Comparison of ENCODE assay signal across 27 cellular contexts in genomic region chr10:80118669-80119068, GRCh38.
"Had no signal": no experiment of that assay in that cellular context is flagged by ENCODE, and none has a peak within 500 bp of the region (broad histone marks: within the 10 kb centered on the region; RNA-seq: fewer than 3 reads in every experiment).

No MANE protein-coding gene starts in this region.

- DNase-seq: stimulated activated CD4-positive, alpha-beta T cell treated with anti-CD3 and anti-CD28 coated beads, Interleukin-2, amount 100 ng/mL, for 48 hours; stimulated activated CD4-positive, alpha-beta T cell treated with anti-CD3 and anti-CD28 coated beads, Interleukin-4, amount 100 ng/mL, for 1 hour; stimulated activated CD4-positive, alpha-beta T cell treated with anti-CD3 and anti-CD28 coated beads, Interleukin-4, amount 100 ng/mL, for 24 hours; stimulated activated CD4-positive, alpha-beta T cell treated with anti-CD3 and anti-CD28 coated beads, Interleukin-4, amount 100 ng/mL, for 4 hours; stimulated activated CD8-positive, alpha-beta memory T cell treated with anti-CD3 and anti-CD28 coated beads, Interleukin-4, amount 100 ng/mL, for 48 hours; stimulated activated naive B cell treated with anti-CD40 and anti-IgM and Interleukin-4, amounts not matched to agents 10 μg/mL and 1 μg/mL and 100 μg/mL, for 72 hours; stimulated activated naive CD4-positive, alpha-beta T cell; stimulated activated naive CD4-positive, alpha-beta T cell treated with Interleukin-2 at 50 U/mL for 16 hours; stimulated activated naive CD8-positive, alpha-beta T cell treated with anti-CD3 and anti-CD28 coated beads, Interleukin-15, amount 100 ng/mL, for 72 hours; stimulated activated naive CD8-positive, alpha-beta T cell treated with anti-CD3 and anti-CD28 coated beads, Interleukin-15, Interleukin-2, amounts not matched to agents 100 U/mL and 50 U/mL, for 24 hours; stomach; substantia nigra; testis; thyroid gland; tibial artery; transverse colon; trophoblast cell; upper lobe of left lung; upper lobe of right lung; uterus had no signal

- H3K9me3 ChIP-seq: stomach, suprapubic skin, testis, thoracic aorta, thyroid gland, tibial artery, tibial nerve, transverse colon, upper lobe of left lung, upper lobe of right lung, uterus, vagina had no signal

- ATAC-seq: stimulated activated effector memory CD8-positive, alpha-beta T cell treated with anti-CD3 and anti-CD28 coated beads, Interleukin-12 subunit alpha, Interleukin-12 subunit beta, amount 100 ng/mL, for 72 hours; stimulated activated memory B cell treated with anti-CD40 and anti-IgM and Interleukin-4, amounts not matched to agents 10 μg/mL and 1 μg/mL and 100 μg/mL, for 72 hours; stimulated activated naive B cell treated with anti-CD40 and anti-IgM and Interleukin-4, amounts not matched to agents 10 μg/mL and 1 μg/mL and 100 μg/mL, for 72 hours; stimulated activated naive CD8-positive, alpha-beta T cell treated with anti-CD3 and anti-CD28 coated beads, Interleukin-15, amount 100 ng/mL, for 72 hours; stimulated activated naive CD8-positive, alpha-beta T cell treated with anti-CD3 and anti-CD28 coated beads, Interleukin-15, Interleukin-2, amounts not matched to agents 100 U/mL and 50 U/mL, for 24 hours; upper lobe of right lung had no signal

- H3K27me3 ChIP-seq: stomach, suprapubic skin, testis, thyroid gland, tibial artery, tibial nerve, transverse colon, upper lobe of left lung, upper lobe of right lung, uterus, vagina had no signal

- H3K36me3 ChIP-seq: stomach, suprapubic skin, thoracic aorta, thyroid gland, tibial artery, tibial nerve, transverse colon, upper lobe of left lung, upper lobe of right lung, uterus, vagina had no signal

- FAIRE-seq: urothelium cell line had no signal

- H3K27ac ChIP-seq: stomach, suprapubic skin, testis, thoracic aorta, thyroid gland, tibial artery, tibial nerve, transverse colon, upper lobe of left lung, upper lobe of right lung, uterus, vagina had no signal

- H3K4me3 ChIP-seq: stomach, suprapubic skin, testis, thoracic aorta, thyroid gland, tibial artery, tibial nerve, transverse colon, upper lobe of left lung, upper lobe of right lung, uterus, vagina had no signal

- H3K4me1 ChIP-seq: stomach, suprapubic skin, testis, thyroid gland, tibial nerve, transverse colon, upper lobe of left lung, uterus, vagina had no signal
